8 cellular contexts compared by ENCODE assay signal in genomic region chr10:114821915-114822770, GRCh38. TPM values are rescaled to one million over a fixed set of nuclear protein-coding genes. Genes with fewer than 3 reads are reported as not detected.
DNase-seq lines count a peak whose midpoint lies in the region; ATAC-seq and TF ChIP-seq lines count a peak whose summit lies in the region.

No MANE protein-coding gene starts in this region.

- no peak for TF ChIP-seq POLR2A in upper lobe of left lung (IDR thresholded peaks at IDR 0.05)

- peak overlapping the region; percentile 87 for H3K9ac ChIP-seq in neural cell (ENCODE audit: low read length)

- H3K4me2 ChIP-seq in neural cell (ENCODE audit: low read length), result peak overlapping the region; percentile 71

- peaks cover 43% of the 10 kb centered on the region for H3K79me2 ChIP-seq in neural cell (replicated peaks; ENCODE audit: insufficient read depth, low read length)

- peak overlapping the region; percentile 52 for H2AFZ ChIP-seq in neural cell (ENCODE audit: low read depth, low read length)

- H3K9me2 ChIP-seq in neural cell (ENCODE audit: insufficient read depth, low read length), result no peaks in the 10 kb centered on the region

- H3K4me3 ChIP-seq in fibroblast of villous mesenchyme (ENCODE audit: low read depth, low read length) (peak overlapping the region; percentile 77), neural cell (ENCODE audit: low read length) (peak overlapping the region; percentile 85), upper lobe of left lung (peak overlapping the region; percentile 78 to 88 (median 84))

- peak; percentile 6 for TF ChIP-seq RAD21 in neural cell (conservative IDR thresholded peaks at IDR 0.05)

- WGBS in upper lobe of left lung, 2 donors, result 0 to 1% methylated on average over 3 to 28 of the region's 79 CpGs

- H3K27me3 ChIP-seq in neural cell (ENCODE audit: insufficient read depth, low read depth, low read length), result no peaks in the 10 kb centered on the region
- H3K27me3 ChIP-seq in upper lobe of left lung, result no peaks in the 10 kb centered on the region

- TF ChIP-seq CTCF in fibroblast of villous mesenchyme (IDR thresholded peaks at IDR 0.05; ENCODE audit: insufficient read depth, low read depth, low read length) (peak; percentile 9), neural cell (IDR thresholded peaks at IDR 0.05; ENCODE audit: poor library complexity, severe bottlenecking) (no peak), upper lobe of left lung (IDR thresholded peaks at IDR 0.05) (peak in 2 of 6 experiments; percentile 51 to 76)

- H3K36me3 ChIP-seq in neural cell (ENCODE audit: insufficient read depth, low read length) (peaks cover 3% of the 10 kb centered on the region), upper lobe of left lung (no peaks in the 10 kb centered on the region)

- peak overlapping the region; percentile 73 for H3K27ac ChIP-seq in neural cell (ENCODE audit: low read length)
- H3K27ac ChIP-seq in upper lobe of left lung, result peak overlapping the region; percentile 97 to 100 (median 98)

- H3F3A ChIP-seq in neural cell (ENCODE audit: insufficient read depth, low read length, poor library complexity, severe bottlenecking), result no peaks in the 10 kb centered on the region

- ATAC-seq in HG02642 (IDR thresholded peaks at IDR 0.05; ENCODE audit: poor library complexity, unreplicated experiment) (peak; percentile 50), upper lobe of left lung (ENCODE audit: low FRiP score in 2 of 2) (peak; percentile 62 to 77)

- H3K9me3 ChIP-seq in neural cell (ENCODE audit: low read length) (no peaks in the 10 kb centered on the region), upper lobe of left lung (no peaks in the 10 kb centered on the region)

- no peak for TF ChIP-seq EP300 in neural cell (conservative IDR thresholded peaks at IDR 0.05; ENCODE audit: poor library complexity, severe bottlenecking)
- no peak for TF ChIP-seq EP300 in upper lobe of left lung (IDR thresholded peaks at IDR 0.05)

- DNase-seq in NK-92 treated with Interleukin-12 subunit alpha and Interleukin-12 subunit beta, amount 100 ng/mL, for 24 hours (lab: John Stamatoyannopoulos, UW), result peak; percentile 55
- no peak for DNase-seq in NK-92 (lab: John Stamatoyannopoulos, UW; ENCODE audit: unreplicated experiment)
- peak; percentile 5 for DNase-seq in NCI-H2227 (lab: John Stamatoyannopoulos, UW; ENCODE audit: unreplicated experiment)
- DNase-seq in activated effector memory CD4-positive, alpha-beta T cell treated with anti-CD3 and anti-CD28 coated beads, Interleukin-2, amount 50 U/mL, for 16 hours, result peak; percentile 74
- DNase-seq in fibroblast of villous mesenchyme (ENCODE audit: low read depth), result peak; percentile 45
- peak in 1 of 2 donors; percentile 22 for DNase-seq in upper lobe of left lung

- peaks cover 32 to 39% (median 33%) of the 10 kb centered on the region in 4 donors for H3K4me1 ChIP-seq in upper lobe of left lung

- H4K20me1 ChIP-seq in neural cell (ENCODE audit: insufficient read depth), result no peaks in the 10 kb centered on the region

TF ChIP-seq in neural cell, 6 proteins besides CTCF, POLR2A, EP300 and RAD21:
- no peak for TF ChIP-seq EZH2 (IDR thresholded peaks at IDR 0.05; ENCODE audit: borderline replicate concordance, insufficient read depth, low read length, poor library complexity, severe bottlenecking)
- TF ChIP-seq REST (IDR thresholded peaks at IDR 0.05; ENCODE audit: borderline replicate concordance), result peak; percentile 11

RNA-seq across cellular contexts. Expression of gene FHIP2A, which starts 0.6 kb away (rescaled TPM):
- total RNA-seq in fibroblast of villous mesenchyme (35.1 and 38.0 TPM in 2 replicates), upper lobe of left lung (10 to 100 TPM; 21.9 to 45.5 (median 26.2) TPM)
- 28.0 and 30.7 TPM in 2 replicates for polyA plus RNA-seq in neural cell
- polyA minus RNA-seq in neural cell, result 55.5 and 63.6 TPM in 2 replicates
